Comparison of ENCODE assay signal across 9 cellular contexts in genomic region chr10:46284286-46285229, GRCh38. TPM values are rescaled to one million over a fixed set of nuclear protein-coding genes. Genes with fewer than 3 reads are reported as not detected.
DNase-seq lines count a peak whose midpoint lies in the region; ATAC-seq, FAIRE-seq and TF ChIP-seq lines count a peak whose summit lies in the region.
"Had no signal": no experiment of that assay in that cellular context is flagged by ENCODE, and none has a peak within 500 bp of the region (broad histone marks: within the 10 kb centered on the region; RNA-seq: fewer than 3 reads in every experiment).

No MANE protein-coding gene starts in this region.

- H4K5ac ChIP-seq in H1 (ENCODE audit: insufficient read length, low read depth, low read length) = no peak overlapping the region

- 2% methylated on average over 77 of the region's 82 CpGs; no CpG with 5 or more reads in 1 of the 2 experiments for WGBS in H1 (ENCODE audit: extremely low coverage in 1 of 2, insufficient coverage in 1 of 2, insufficient read length in 1 of 2, insufficient replicate concordance in 2 of 2, low coverage in 1 of 2, low lambda C conversion rate in 2 of 2, missing lambda C conversion rate in 1 of 2), 2 experiments

- no peaks in the 10 kb centered on the region for H4K20me1 ChIP-seq in H1 (replicated peaks in 1 of 2; ENCODE audit: control insufficient read depth in 1 of 2, insufficient read depth in 2 of 2, low read length in 2 of 2)

- H2BK15ac ChIP-seq in H1 (ENCODE audit: low read length) = no peak overlapping the region

- H2AK5ac ChIP-seq in H1 (ENCODE audit: low read depth, low read length) = no peak overlapping the region

- H3K4me2 ChIP-seq in H1 (ENCODE audit: insufficient read depth in 1 of 2, low read depth in 2 of 2, low read length in 2 of 2) = peak overlapping the region; percentile 87 to 89

- no peak overlapping the region for H3K23ac ChIP-seq in H1 (ENCODE audit: insufficient read length)

- H3K79me2 ChIP-seq in H1 (ENCODE audit: control insufficient read depth in 1 of 2, insufficient read depth in 2 of 2, low read length in 2 of 2) = no peaks in the 10 kb centered on the region

- H2BK12ac ChIP-seq in H1 (ENCODE audit: low read depth, low read length) = peak overlapping the region; percentile 86; the same call in 1 of the 2 replicates

- H3K56ac ChIP-seq in H1 (replicated peaks; ENCODE audit: insufficient read length, low read depth, low read length) = no peak overlapping the region

- H2BK20ac ChIP-seq in H1 (ENCODE audit: low read length) = peak overlapping the region; percentile 76; the same call in 1 of the 2 replicates

- peak; percentile 92 for ATAC-seq in GM19043 (IDR thresholded peaks at IDR 0.05; ENCODE audit: low read depth, unreplicated experiment)
- ATAC-seq in HG03354 (IDR thresholded peaks at IDR 0.05; ENCODE audit: poor library complexity, severe bottlenecking, unreplicated experiment) = peak; percentile 91

- peak overlapping the region; percentile 84; the same call in 1 of the 2 replicates for H2BK5ac ChIP-seq in H1 (ENCODE audit: low read depth, low read length)

- CTCF ChIA-PET in H1 (lab: Charles Lee; ENCODE audit: partially characterized antibody) = interaction anchor here (0.9 to 1.5 kb wide), 2 partner anchors 55 to 1096 kb away, joined by 4 to 10 read pairs; no protein-coding TSS in a partner anchor

- peaks cover 0 to 6% (median under 1%) of the 10 kb centered on the region in 4 experiments; a peak in 5 of 7 replicates for H3K4me1 ChIP-seq in H1 (replicated peaks in 1 of 4; ENCODE audit: control insufficient read depth in 3 of 4, insufficient read depth in 4 of 4, low read length in 3 of 4)

- H3K18ac ChIP-seq in H1 (ENCODE audit: extremely low read depth, low read length) = peak overlapping the region; percentile 89

- H3K27ac ChIP-seq in H1 (ENCODE audit: low read depth, low read length) = no peak overlapping the region

- no peak for TF ChIP-seq RAD21 in H1 (IDR thresholded peaks at IDR 0.05 in 1 of 2, conservative IDR thresholded peaks at IDR 0.05 in 1 of 2; ENCODE audit: low read depth in 2 of 2, low read length in 2 of 2)

- no peak overlapping the region for H3K14ac ChIP-seq in H1 (ENCODE audit: insufficient read length)

- POLR2A ChIA-PET in H1 (lab: Charles Lee; ENCODE audit: partially characterized antibody) = interaction anchor here (1.3 to 2.3 kb wide), 2 partner anchors 11 to 1096 kb away, joined by 5 to 18 read pairs; no protein-coding TSS in a partner anchor

- TF ChIP-seq POLR2A in H1 (IDR thresholded peaks at IDR 0.05; ENCODE audit: control extremely low read depth in 1 of 2, low read depth in 2 of 2, low read length in 2 of 2) = peak in 1 of 2 experiments; percentile 47; a peak in 1 of 3 replicates

- H4K91ac ChIP-seq in H1 (replicated peaks; ENCODE audit: insufficient read length, low read length) = peak overlapping the region; percentile 30

- peak overlapping the region; percentile 61; the same call in 1 of the 2 replicates for H2AFZ ChIP-seq in H1 (ENCODE audit: low read length)

- H3K36me3 ChIP-seq in H1 (ENCODE audit: control insufficient read depth in 2 of 4, insufficient read depth in 4 of 4, low read length in 3 of 4) = no peaks in the 10 kb centered on the region

- TF ChIP-seq CTCF in H1 (IDR thresholded peaks at IDR 0.05; ENCODE audit: control extremely low read depth in 1 of 3, insufficient read depth in 1 of 3, low read depth in 1 of 3, low read length in 3 of 3) = no peak

- H3K4me3 ChIP-seq in H1 (ENCODE audit: extremely low read depth in 1 of 4, insufficient read depth in 2 of 4, low read depth in 3 of 4, low read length in 4 of 4) = peak overlapping the region; percentile 60 to 86 (median 72)

- H3K79me1 ChIP-seq in H1 (ENCODE audit: low read depth, low read length) = no peaks in the 10 kb centered on the region

- DNase-seq in AML-193 (lab: John Stamatoyannopoulos, UW) (peak; percentile 68 to 69), NCI-H774 (lab: John Stamatoyannopoulos, UW) (peak; percentile 67), H1 (ENCODE audit: low read depth in 1 of 2, low spot score in 2 of 2) (peak; percentile 76 to 92), mesenteric fat pad (ENCODE audit: low spot score) (peak; percentile 96)
- peak; percentile 91 for DNase-seq in activated CD8-positive, alpha-beta memory T cell treated with anti-CD3 and anti-CD28 coated beads for 24 hours
- peak; percentile 53 for DNase-seq in stimulated activated CD8-positive, alpha-beta memory T cell treated with anti-CD3 and anti-CD28 coated beads, Interleukin-15, amount 100 ng/mL, for 24 hours (ENCODE audit: low read depth)

- H3K9ac ChIP-seq in H1 (replicated peaks in 1 of 4; ENCODE audit: extremely low read depth in 1 of 4, low read depth in 3 of 4, low read length in 3 of 4) = peak overlapping the region in 3 of 4 experiments; percentile 6 to 43 (median 20); a peak in 4 of 7 replicates

- TF ChIP-seq EP300 in H1 (IDR thresholded peaks at IDR 0.05; ENCODE audit: borderline replicate concordance in 1 of 2, low read depth in 2 of 2, low read length in 2 of 2) = no peak; a peak in 1 of 3 replicates

- H2BK120ac ChIP-seq in H1 (replicated peaks; ENCODE audit: low read depth, low read length) = no peak overlapping the region

- H3K27me3 ChIP-seq in H1 (replicated peaks in 1 of 4; ENCODE audit: control insufficient read depth in 3 of 4, extremely low read depth in 1 of 4, insufficient read depth in 3 of 4, low read length in 3 of 4) = peaks cover 16 to 39% (median 37%) of the 10 kb centered on the region in 4 experiments

- FAIRE-seq in H1 (lab: Jason Lieb, UNC) = no peak
- FAIRE-seq: TTC549 had no signal

- no peaks in the 10 kb centered on the region for H3K9me3 ChIP-seq in H1 (ENCODE audit: insufficient read depth in 2 of 2, low read depth in 1 of 2, low read length in 1 of 2)

- H3K4ac ChIP-seq in H1 (replicated peaks; ENCODE audit: insufficient read length, low read depth, low read length) = no peak overlapping the region

- H3K23me2 ChIP-seq in H1 (ENCODE audit: low read depth, low read length) = peaks cover 16% of the 10 kb centered on the region

- H4K8ac ChIP-seq in H1 (ENCODE audit: extremely low read depth, insufficient read depth, low read length) = peak overlapping the region; percentile 94

TF ChIP-seq in H1, 55 proteins besides CTCF, POLR2A, EP300 and RAD21 (continues in another document):
- TF ChIP-seq ATF2 (IDR thresholded peaks at IDR 0.05; ENCODE audit: low read length) (no peak), CBX8 (IDR thresholded peaks at IDR 0.05; ENCODE audit: borderline replicate concordance, low read depth, low read length) (no peak), CHD1 (IDR thresholded peaks at IDR 0.05; ENCODE audit: low read depth, low read length) (no peak), RBBP5 (IDR thresholded peaks at IDR 0.05; ENCODE audit: borderline replicate concordance, low read depth, low read length) (peak; percentile 76), KDM1A (IDR thresholded peaks at IDR 0.05; ENCODE audit: borderline replicate concordance, low read length) (no peak), BACH1 (IDR thresholded peaks at IDR 0.05; ENCODE audit: low read length) (no peak), CTBP2 (IDR thresholded peaks at IDR 0.05; ENCODE audit: borderline replicate concordance, insufficient read depth, insufficient read length, low read length) (no peak), SIRT6 (IDR thresholded peaks at IDR 0.05; ENCODE audit: low read length) (no peak), SUZ12 (IDR thresholded peaks at IDR 0.05; ENCODE audit: low read length) (no peak), PHF8 (conservative IDR thresholded peaks at IDR 0.05; ENCODE audit: low read depth, low read length) (peak; percentile 28; the same call in 1 of the 2 replicates), TEAD4 (IDR thresholded peaks at IDR 0.05; ENCODE audit: low read depth, low read length) (no peak), TBP (IDR thresholded peaks at IDR 0.05; ENCODE audit: low read depth, low read length) (no peak), GABPA (IDR thresholded peaks at IDR 0.05; ENCODE audit: borderline replicate concordance, insufficient read depth, low read length) (no peak), CEBPB (IDR thresholded peaks at IDR 0.05; ENCODE audit: low read depth, low read length) (no peak), KDM4A (IDR thresholded peaks at IDR 0.05; ENCODE audit: low read depth, low read length, severe bottlenecking) (peak; percentile 100), FOSL1 (IDR thresholded peaks at IDR 0.05; ENCODE audit: insufficient read depth, low read depth, low read length) (no peak)

RNA-seq across cellular contexts. Expression of gene ANTXRL, which starts 2.2 kb away (rescaled TPM):
- total RNA-seq in H1 (2021; fragmentation: NEBNext Ultra II Directional; extraction: Animal tissue kit (Norgen Biotek cat#: 25700)) = not detected in 2 replicates
- polyA plus RNA-seq in H1 (2011; rRNA removed) = not detected in 2 replicates
- not detected for polyA plus RNA-seq in H1 (2011; cell fraction: cytosol; rRNA removed)
- polyA plus RNA-seq in H1 (2011; cell fraction: nucleus; rRNA removed) = not detected
- not detected in 4 replicates for polyA plus RNA-seq in H1 (2012, experiment 1 of 2)
- not detected for polyA plus RNA-seq in H1 (2012, experiment 2 of 2)
- not detected for polyA plus RNA-seq in H1 (2013, experiment 1 of 2)
- not detected for polyA plus RNA-seq in H1 (2013, experiment 2 of 2)
- not detected in 2 replicates for polyA minus RNA-seq in H1 (2011; rRNA and poly(A)+ RNA removed)
- not detected for polyA minus RNA-seq in H1 (2011; cell fraction: cytosol; rRNA and poly(A)+ RNA removed)
- polyA minus RNA-seq in H1 (2011; cell fraction: nucleus; rRNA and poly(A)+ RNA removed) = not detected
- total RNA-seq in mesenteric fat pad = not detected
